In the genomic region with DNA sequence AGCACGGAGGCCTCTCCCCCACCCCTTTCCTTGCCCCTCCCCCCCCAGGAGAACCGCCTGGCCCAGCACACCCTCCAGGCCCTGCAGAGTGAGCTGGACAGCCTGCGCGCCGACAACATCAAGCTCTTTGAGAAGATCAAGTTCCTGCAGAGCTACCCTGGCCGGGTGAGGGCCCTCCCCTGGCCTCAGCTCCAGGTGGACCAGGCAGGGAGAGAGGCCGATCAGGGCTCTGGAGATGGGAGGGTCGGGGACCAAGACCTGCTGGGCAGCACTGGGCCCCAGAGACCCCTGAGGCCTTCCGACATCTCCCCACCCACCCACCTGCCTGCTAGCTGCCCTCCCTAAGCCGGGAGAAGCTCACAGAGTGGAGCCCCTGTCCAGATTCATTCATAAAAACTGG, we compare ENCODE assay signal across 28 cellular contexts. TPM values are rescaled to one million over a fixed set of nuclear protein-coding genes. Genes with fewer than 3 reads are reported as not detected.
DNase-seq lines count a peak whose midpoint lies in the region; ATAC-seq, FAIRE-seq and TF ChIP-seq lines count a peak whose summit lies in the region.
"Had no signal": no experiment of that assay in that cellular context is flagged by ENCODE, and none has a peak within 500 bp of the region (broad histone marks: within the 10 kb centered on the region; RNA-seq: fewer than 3 reads in every experiment).

No MANE protein-coding gene starts in this region.

- peaks cover 4% of the 10 kb centered on the region for H3K79me1 ChIP-seq in neuronal stem cell (ENCODE audit: low read depth, low read length)

- H2BK15ac ChIP-seq in neuronal stem cell (ENCODE audit: low read length): peak overlapping the region; percentile 38

- intact Hi-C loops in Right ventricle myocardium inferior (cut with DNase I) (no loop called here), K562 (cut with micrococcal nuclease) (no loop called here), esophagus squamous epithelium (cut with DNase I) (no loop called here)

- TF ChIP-seq CTCF in right atrium auricular region (IDR thresholded peaks at IDR 0.05) (no peak), RWPE1 (conservative IDR thresholded peaks at IDR 0.05; ENCODE audit: low read depth) (no peak), K562 (IDR thresholded peaks at IDR 0.05 in 2 of 3, conservative IDR thresholded peaks at IDR 0.05 in 1 of 3; ENCODE audit: insufficient read depth in 2 of 3, low read depth in 1 of 3, low read length in 3 of 3) (no peak), D721Med (IDR thresholded peaks at IDR 0.05; ENCODE audit: insufficient read depth, missing control alignments) (no peak), esophagus squamous epithelium (IDR thresholded peaks at IDR 0.05) (no peak)

- no peak overlapping the region for H4K91ac ChIP-seq in neuronal stem cell (ENCODE audit: low read depth, low read length, poor library complexity)

- no peak for TF ChIP-seq EP300 in K562 (IDR thresholded peaks at IDR 0.05; ENCODE audit: low read length)

- no TSS peak for BruUV-seq in K562 (replicated peaks; lab: Mats Ljungman, UMichigan)

- H3K4me1 ChIP-seq in right atrium auricular region (no peaks in the 10 kb centered on the region), K562 (replicated peaks in 1 of 2; ENCODE audit: control insufficient read depth in 2 of 2, insufficient read depth in 2 of 2, low read length in 2 of 2) (peaks cover 8 to 46% of the 10 kb centered on the region in 2 experiments; a peak in 4 of 5 replicates), neuronal stem cell (ENCODE audit: control insufficient read depth in 2 of 2, insufficient read depth in 1 of 2, low read depth in 1 of 2, low read length in 2 of 2) (peaks cover 4 to 7% of the 10 kb centered on the region in 2 donors), esophagus squamous epithelium (peaks cover 0 to 8% (median 0%) of the 10 kb centered on the region in 3 donors)

- no peak overlapping the region for H4K8ac ChIP-seq in neuronal stem cell (ENCODE audit: low read depth, low read length)

- H3K4ac ChIP-seq in neuronal stem cell (ENCODE audit: low read length): no peak overlapping the region

- H3K14ac ChIP-seq in neuronal stem cell (ENCODE audit: low read length): no peak overlapping the region

- no peaks in the 10 kb centered on the region for H3K79me2 ChIP-seq in K562 (ENCODE audit: control insufficient read depth, insufficient read depth, low read length)

- in situ Hi-C loops in K562 (cut with MboI): no loop called here

- no peak overlapping the region for H3K18ac ChIP-seq in neuronal stem cell (ENCODE audit: low read length)

- CTCF ChIA-PET in RWPE1 (lab: Yijun Ruan, JAX) (interaction anchor here (1.3 kb wide), 1 partner anchor 112 kb away, joined by 4 read pairs; no protein-coding TSS in a partner anchor), K562 (lab: Yijun Ruan, JAX; ENCODE audit: low intra/inter-chr PET ratio) (interaction anchor here (2.0 kb wide), 1 partner anchor 113 kb away, joined by 33 read pairs; no protein-coding TSS in a partner anchor)

- no peak overlapping the region for H2AK5ac ChIP-seq in neuronal stem cell (ENCODE audit: low read depth, low read length)

- peak; percentile 55 for DNase-seq in Right ventricle myocardium inferior (ENCODE audit: missing footprints)
- DNase-seq in right atrium auricular region (ENCODE audit: low spot score): no peak
- no peak for DNase-seq in RWPE1 (ENCODE audit: low spot score)
- no peak for DNase-seq in K562 (ENCODE audit: extremely low read depth in 1 of 4, low spot score in 3 of 4)
- DNase-seq in neuronal stem cell (ENCODE audit: low spot score): no peak
- DNase-seq in D721Med (ENCODE audit: insufficient read length, low spot score): no peak
- DNase-seq in esophagus squamous epithelium (lab: John Stamatoyannopoulos, UW): no peak
- DNase-seq: AML-193; Caco-2; Calu3; CD4-positive, alpha-beta T cell; CD8-positive, alpha-beta T cell; DMS 273 treated with DMSO at 0.1 percent for 48 hours; DMS153; DMS53; DMS79; DND-41; EL; GDM1 had no signal

- no peaks in the 10 kb centered on the region for H3K27me3 ChIP-seq in right atrium auricular region
- H3K27me3 ChIP-seq in K562 (ENCODE audit: control insufficient read depth in 2 of 2, insufficient read depth in 2 of 2, low read length in 2 of 2): no peaks in the 10 kb centered on the region
- no peaks in the 10 kb centered on the region for H3K27me3 ChIP-seq in neuronal stem cell (ENCODE audit: control insufficient read depth in 3 of 3, insufficient read depth in 3 of 3, low read depth in 1 of 3, low read length in 3 of 3)
- no peaks in the 10 kb centered on the region for H3K27me3 ChIP-seq in esophagus squamous epithelium
- H3K27me3 ChIP-seq: BLaER1 treated with 17β-estradiol and CSF1 and Interleukin-3, amounts not matched to agents 10 nM and 100 nM had no signal

- H2BK5ac ChIP-seq in neuronal stem cell (ENCODE audit: low read length): no peak overlapping the region

- FAIRE-seq in K562 (lab: Jason Lieb, UNC) (no peak), D721Med (lab: Jason Lieb, UNC) (no peak)
- FAIRE-seq: A549, GM12892, GM18507, GM19239 had no signal

- TF ChIP-seq POLR2A in K562 (conservative IDR thresholded peaks at IDR 0.05): no peak
- TF ChIP-seq POLR2A in esophagus squamous epithelium (IDR thresholded peaks at IDR 0.05): no peak

- peaks cover 11% of the 10 kb centered on the region for H4K20me1 ChIP-seq in K562 (replicated peaks; ENCODE audit: control insufficient read depth, insufficient read depth, low read length)

- H3K23ac ChIP-seq in neuronal stem cell (ENCODE audit: low read depth, low read length, poor library complexity): no peak overlapping the region

- H3K9me1 ChIP-seq in K562 (ENCODE audit: control insufficient read depth, insufficient read depth, low read length): peaks cover 7% of the 10 kb centered on the region

- WGBS in K562 (ENCODE audit: insufficient coverage, low coverage, missing lambda C conversion rate): 43% methylated on average over 8 of the region's 10 CpGs
- WGBS in neuronal stem cell (ENCODE audit: extremely low coverage in 2 of 2, insufficient read length in 2 of 2, insufficient replicate concordance in 1 of 2), 2 donors: no CpG with 5 or more reads among the region's 10 CpGs
- WGBS in esophagus squamous epithelium, 2 donors: no CpG with 5 or more reads among the region's 10 CpGs

- H3K27ac ChIP-seq in right atrium auricular region: no peak overlapping the region
- 0 out of 2 replicates have a peak overlapping the region, but pooled peaks have one; percentile 1 for H3K27ac ChIP-seq in RWPE1
- no peak overlapping the region for H3K27ac ChIP-seq in K562 (ENCODE audit: extremely low read depth, low read depth, low read length)
- H3K27ac ChIP-seq in neuronal stem cell (replicated peaks; ENCODE audit: low read length): no peak overlapping the region
- H3K27ac ChIP-seq in esophagus squamous epithelium: no peak overlapping the region
- H3K27ac ChIP-seq: 22Rv1; A549; BLaER1 treated with 17β-estradiol and CSF1 and Interleukin-3, amounts not matched to agents 10 nM and 100 nM; C4-2B had no signal

- H2BK120ac ChIP-seq in neuronal stem cell (ENCODE audit: low read depth, low read length): no peak overlapping the region

- H3K36me3 ChIP-seq in right atrium auricular region: no peaks in the 10 kb centered on the region
- no peaks in the 10 kb centered on the region for H3K36me3 ChIP-seq in K562 (ENCODE audit: control insufficient read depth, insufficient read depth, low read length)
- no peaks in the 10 kb centered on the region for H3K36me3 ChIP-seq in neuronal stem cell (replicated peaks in 1 of 2; ENCODE audit: control insufficient read depth in 2 of 2, insufficient read depth in 2 of 2, low read length in 2 of 2)
- no peaks in the 10 kb centered on the region for H3K36me3 ChIP-seq in esophagus squamous epithelium

- H3K4me3 ChIP-seq in right atrium auricular region: no peak overlapping the region
- no peak overlapping the region for H3K4me3 ChIP-seq in K562
- no peak overlapping the region for H3K4me3 ChIP-seq in neuronal stem cell (ENCODE audit: low read length in 2 of 2)
- H3K4me3 ChIP-seq in esophagus squamous epithelium: no peak overlapping the region
- H3K4me3 ChIP-seq: A549; BLaER1 treated with 17β-estradiol and CSF1 and Interleukin-3, amounts not matched to agents 10 nM and 100 nM; GM12878 had no signal

- H3K9me3 ChIP-seq in right atrium auricular region (no peaks in the 10 kb centered on the region), K562 (replicated peaks; ENCODE audit: control insufficient read depth, insufficient read depth, low read depth, low read length) (no peaks in the 10 kb centered on the region), neuronal stem cell (replicated peaks in 1 of 2; ENCODE audit: control insufficient read depth in 2 of 2, insufficient read depth in 1 of 2, low read depth in 1 of 2, low read length in 2 of 2) (no peaks in the 10 kb centered on the region), esophagus squamous epithelium (no peaks in the 10 kb centered on the region)
- H3K9me3 ChIP-seq: A549; BLaER1 treated with 17β-estradiol and CSF1 and Interleukin-3, amounts not matched to agents 10 nM and 100 nM; Caco-2 had no signal

- no peak for ATAC-seq in Right ventricle myocardium inferior
- ATAC-seq in K562: no peak
- ATAC-seq in GM18861 (IDR thresholded peaks at IDR 0.05; ENCODE audit: unreplicated experiment): no peak
- ATAC-seq: A549; CD8-positive, alpha-beta T cell had no signal

- H2BK12ac ChIP-seq in neuronal stem cell (ENCODE audit: low read length): no peak overlapping the region

- no peak for TF ChIP-seq RAD21 in K562 (CRISPR knock-in tag; conservative IDR thresholded peaks at IDR 0.05 in 1 of 2, IDR thresholded peaks at IDR 0.05 in 1 of 2)

- POLR2A ChIA-PET in RWPE1 (lab: Yijun Ruan, JAX; ENCODE audit: low non-redundant PET) (no interaction called here), K562 (lab: Yijun Ruan, JAX) (no interaction called here)

- no peak overlapping the region for H3K9ac ChIP-seq in K562 (ENCODE audit: insufficient read depth in 1 of 2, low read depth in 2 of 2, low read length in 2 of 2)
- H3K9ac ChIP-seq in neuronal stem cell (ENCODE audit: low read depth, low read length, poor library complexity): no peak overlapping the region

- H2AFZ ChIP-seq in K562 (ENCODE audit: low read depth, low read length) (no peak overlapping the region), neuronal stem cell (ENCODE audit: low read length) (no peak overlapping the region)

- H3K4me2 ChIP-seq in K562 (ENCODE audit: insufficient read depth, low read length) (no peak overlapping the region), neuronal stem cell (ENCODE audit: insufficient read depth, low read length, poor library complexity, severe bottlenecking) (no peak overlapping the region)
- H3K4me2 ChIP-seq: A549 had no signal

RNA-seq across cellular contexts. Expression of a gene that starts 8.8 kb away (rescaled TPM):
- total RNA-seq in Right ventricle myocardium inferior: 1.2 TPM
- total RNA-seq in right atrium auricular region: 1 to 10 TPM; 1.3 to 2.6 TPM
- total RNA-seq in K562 (2011; cell fraction: chromatin; rRNA removed; ENCODE audit: low replicate concordance): 0.72 TPM in 1 of 2 replicates, not detected in the other
- 0.66 and 1.0 TPM in 2 replicates for total RNA-seq in K562 (2011; cell fraction: nucleolus; rRNA removed)
- total RNA-seq in K562 (2011; cell fraction: nucleoplasm; rRNA removed): 0.22 and 0.31 TPM in 2 replicates
- total RNA-seq in K562 (2014; rRNA removed): 0.68 TPM in 1 of 2 replicates, not detected in the other
- not detected in 2 replicates for total RNA-seq in K562 (2014; rRNA removed; fragmentation: Illumina TruSeq; extraction: Trizol)
- 0.08 TPM in 1 of 2 replicates, not detected in the other for total RNA-seq in K562 (2015; rRNA removed; fragmentation: Illumina TruSeq; extraction: Trizol)
- total RNA-seq in K562 (2021): 0.34 and 0.89 TPM in 2 replicates
- 0.03 and 0.07 TPM in 2 replicates for polyA plus RNA-seq in K562 (2011; rRNA removed)
- 0.13 and 0.64 TPM in 2 replicates for polyA plus RNA-seq in K562 (2011; cell fraction: cytosol; rRNA removed)
- polyA plus RNA-seq in K562 (2011; cell fraction: nucleus; rRNA removed): 0.14 and 0.36 TPM in 2 replicates
- polyA plus RNA-seq in K562 (2012): 0.14 and 0.46 TPM in 2 replicates
- polyA plus RNA-seq in K562 (2014; fragmentation: Illumina TruSeq; extraction: Trizol): 0.07 and 0.08 TPM in 2 replicates
- polyA plus RNA-seq in K562 (2014; fragmentation: Nextera tagmentation; extraction: Ambion mirVana): not detected
- polyA plus RNA-seq in K562 (2014; rRNA removed): 0.07 and 0.12 TPM in 2 replicates
- polyA minus RNA-seq in K562 (2011; rRNA and poly(A)+ RNA removed): 0.18 TPM in 1 of 2 replicates, not detected in the other
- polyA minus RNA-seq in K562 (2011; cell fraction: cytosol; rRNA and poly(A)+ RNA removed): 0.38 TPM in 1 of 2 replicates, not detected in the other
- 0.22 and 0.40 TPM in 2 replicates for polyA minus RNA-seq in K562 (2011; cell fraction: nucleus; rRNA and poly(A)+ RNA removed)
- 9.5 TPM for polyA plus RNA-seq in neuronal stem cell (2013, experiment 1 of 2)
- 9.6 TPM for polyA plus RNA-seq in neuronal stem cell (2013, experiment 2 of 2)
- 1 to 10 TPM in 3 of 4 donors, under 1 TPM in 1; 0.47 to 7.3 (median 2.2) TPM for total RNA-seq in esophagus squamous epithelium
